17 cellular contexts compared by ENCODE assay signal in genomic region chr5:145500712-145501111, GRCh38.
DNase-seq lines count a peak whose midpoint lies in the region; ATAC-seq and TF ChIP-seq lines count a peak whose summit lies in the region.
"Had no signal": no experiment of that assay in that cellular context is flagged by ENCODE, and none has a peak within 500 bp of the region (broad histone marks: within the 10 kb centered on the region; RNA-seq: fewer than 3 reads in every experiment).

No MANE protein-coding gene starts in this region.

- peak overlapping the region in 1 of 4 donors; percentile 48 for H3K27ac ChIP-seq in body of pancreas
- H3K27ac ChIP-seq in mucosa of rectum (ENCODE audit: low read depth in 2 of 2, low read length in 2 of 2), result peak overlapping the region; percentile 24 to 25
- H3K27ac ChIP-seq in gastrocnemius medialis, result no peak overlapping the region
- H3K27ac ChIP-seq: SJSA1 had no signal

- in situ Hi-C loops in gastrocnemius medialis (cut with MboI; ENCODE audit: low sequenced_read_pairs in 4 of 4), result no loop called here

- no peak overlapping the region for H3K4me3 ChIP-seq in body of pancreas
- H3K4me3 ChIP-seq in mucosa of rectum (ENCODE audit: low read length in 2 of 2), result no peak overlapping the region
- no peak overlapping the region for H3K4me3 ChIP-seq in gastrocnemius medialis
- H3K4me3 ChIP-seq: GM12878, SJSA1 had no signal

- H3K9me3 ChIP-seq in body of pancreas, result no peaks in the 10 kb centered on the region
- H3K9me3 ChIP-seq in mucosa of rectum (ENCODE audit: control insufficient read depth in 2 of 2, low read length in 2 of 2), result no peaks in the 10 kb centered on the region
- H3K9me3 ChIP-seq in gastrocnemius medialis, result no peaks in the 10 kb centered on the region
- H3K9me3 ChIP-seq: SJSA1 had no signal

- ATAC-seq in body of pancreas (peak; percentile 70), gastrocnemius medialis (peak; percentile 46 to 89)
- no peak for ATAC-seq in activated T-cell treated with anti-CD3 and anti-CD28 coated beads, Interleukin-2, amount 50 U/mL, for 72 hours (replicated peaks in 1 of 2)
- ATAC-seq: GM12878 had no signal

- H3K36me3 Mint-ChIP-seq in activated T-cell treated with anti-CD3 and anti-CD28 coated beads, Interleukin-2, amount 50 U/mL, for 72 hours (ENCODE audit: insufficient read depth in 2 of 2), result no peaks in the 10 kb centered on the region
- H3K36me3 Mint-ChIP-seq: CD4-positive, CD25-positive, alpha-beta regulatory T cell had no signal

- H3K27ac Mint-ChIP-seq in activated T-cell treated with anti-CD3 and anti-CD28 coated beads, Interleukin-2, amount 50 U/mL, for 72 hours, result no peak overlapping the region
- H3K27ac Mint-ChIP-seq: B cell had no signal

- intact Hi-C loops in body of pancreas (cut with DNase I), result no loop called here
- intact Hi-C loops in gastrocnemius medialis (cut with DNase I; ENCODE audit: low total_unique reads), result no loop called here

- no peak for TF ChIP-seq POLR2A in body of pancreas (IDR thresholded peaks at IDR 0.05)
- no peak for TF ChIP-seq POLR2A in gastrocnemius medialis (IDR thresholded peaks at IDR 0.05)

- H3K9ac ChIP-seq in mucosa of rectum (ENCODE audit: low read depth in 1 of 2, low read length in 2 of 2), result no peak overlapping the region

- H3K4me3 Mint-ChIP-seq in activated T-cell treated with anti-CD3 and anti-CD28 coated beads, Interleukin-2, amount 50 U/mL, for 72 hours, result no peak overlapping the region
- H3K4me3 Mint-ChIP-seq: B cell; CD4-positive, CD25-positive, alpha-beta regulatory T cell; HFFc6 had no signal

- H3K4me1 Mint-ChIP-seq in activated T-cell treated with anti-CD3 and anti-CD28 coated beads, Interleukin-2, amount 50 U/mL, for 72 hours (ENCODE audit: low read depth), result no peaks in the 10 kb centered on the region
- H3K4me1 Mint-ChIP-seq: B cell; CD4-positive, CD25-positive, alpha-beta regulatory T cell had no signal

- peaks cover 6% of the 10 kb centered on the region in 2 donors for H3K9me3 Mint-ChIP-seq in activated T-cell treated with anti-CD3 and anti-CD28 coated beads, Interleukin-2, amount 50 U/mL, for 72 hours
- H3K9me3 Mint-ChIP-seq: HFFc6 had no signal

- WGBS in body of pancreas, 2 donors, result 62 to 71% methylated on average over 4 of the region's 4 CpGs

- DNase-seq in ELF-1 (ENCODE audit: low read depth, low spot score) (peak; percentile 5), body of pancreas (peak in 1 of 4 donors; percentile 19), gastrocnemius medialis (peak; percentile 10 to 21), NCI-H1105 treated with DMSO at 0.1 percent for 48 hours (lab: John Stamatoyannopoulos, UW) (no peak), SKM-1 (lab: John Stamatoyannopoulos, UW; ENCODE audit: unreplicated experiment) (no peak)
- no peak for DNase-seq in activated T-cell treated with anti-CD3 and anti-CD28 coated beads, Interleukin-2, amount 50 U/mL, for 72 hours
- DNase-seq: Calu3; CD4-positive, CD25-positive, alpha-beta regulatory T cell; HFFc6; NCI-H1436; NCI-H2029; NCI-H345; NCI-H524 treated with DMSO at 0.1 percent for 48 hours had no signal

- TF ChIP-seq CTCF in body of pancreas (IDR thresholded peaks at IDR 0.05), result no peak
- no peak for TF ChIP-seq CTCF in gastrocnemius medialis (IDR thresholded peaks at IDR 0.05 in 4 of 5, conservative IDR thresholded peaks at IDR 0.05 in 1 of 5)

- H3K4me1 ChIP-seq in body of pancreas (peaks cover 6% of the 10 kb centered on the region), mucosa of rectum (ENCODE audit: control insufficient read depth in 2 of 2, insufficient read depth in 2 of 2, low read length in 2 of 2) (no peaks in the 10 kb centered on the region), gastrocnemius medialis (no peaks in the 10 kb centered on the region)

- no peaks in the 10 kb centered on the region for H3K27me3 ChIP-seq in body of pancreas
- no peaks in the 10 kb centered on the region for H3K27me3 ChIP-seq in mucosa of rectum (ENCODE audit: control insufficient read depth in 2 of 2, insufficient read depth in 2 of 2, low read length in 2 of 2)
- H3K27me3 ChIP-seq in gastrocnemius medialis, result no peaks in the 10 kb centered on the region
- H3K27me3 ChIP-seq: SJSA1 had no signal

- H3K36me3 ChIP-seq in body of pancreas (replicated peaks in 1 of 2; ENCODE audit: insufficient read depth in 1 of 2, low read depth in 2 of 2), result no peaks in the 10 kb centered on the region
- no peaks in the 10 kb centered on the region for H3K36me3 ChIP-seq in mucosa of rectum (ENCODE audit: control insufficient read depth in 2 of 2, insufficient read depth in 2 of 2, low read length in 2 of 2)
- H3K36me3 ChIP-seq in gastrocnemius medialis, result no peaks in the 10 kb centered on the region
- H3K36me3 ChIP-seq: SJSA1 had no signal

- no peaks in the 10 kb centered on the region for H3K27me3 Mint-ChIP-seq in activated T-cell treated with anti-CD3 and anti-CD28 coated beads, Interleukin-2, amount 50 U/mL, for 72 hours (ENCODE audit: low read depth)
- H3K27me3 Mint-ChIP-seq: B cell; CD4-positive, CD25-positive, alpha-beta regulatory T cell had no signal

Comparison
In these comparisons a context has a peak if more than half of its experiments do, and no peak if none do; other contexts are left out.
1. DNase-seq: peak in ELF-1 (single experiment) and gastrocnemius medialis (2 of 2); none in NCI-H1105 treated with DMSO at 0.1 percent for 48 hours (single experiment), activated T-cell treated with anti-CD3 and anti-CD28 coated beads, Interleukin-2, amount 50 U/mL, for 72 hours (0 of 2) and SKM-1 (single experiment).
2. ATAC-seq: peak in body of pancreas (single experiment) and gastrocnemius medialis (2 of 2); none in activated T-cell treated with anti-CD3 and anti-CD28 coated beads, Interleukin-2, amount 50 U/mL, for 72 hours (0 of 2).
3. H3K27ac ChIP-seq: peak in mucosa of rectum (2 of 2); none in gastrocnemius medialis (0 of 4).